Comparison of ENCODE assay signal across 26 cellular contexts in genomic region chrX:88982183-88982582, GRCh38.
"Had no signal": no experiment of that assay in that cellular context is flagged by ENCODE, and none has a peak within 500 bp of the region (broad histone marks: within the 10 kb centered on the region; RNA-seq: fewer than 3 reads in every experiment).

No MANE protein-coding gene starts in this region.

- ATAC-seq: activated T-cell treated with anti-CD3 and anti-CD28 coated beads, Interleukin-2, amount 50 U/mL, for 4 hours; activated T-helper 17 cell treated with anti-CD3 and anti-CD28 coated beads, Interleukin-2, amount 50 U/mL, for 72 hours; T-cell had no signal

- H3K9me3 ChIP-seq: MG63 had no signal

- H3K27ac ChIP-seq: brain microvascular endothelial cell, cardiac muscle cell, SK-N-MC had no signal

- H3K27me3 Mint-ChIP-seq: activated CD4-positive, alpha-beta memory T cell treated with anti-CD3 and anti-CD28 coated beads for 36 hours; activated CD4-positive, alpha-beta T cell treated with anti-CD3 and anti-CD28 coated beads, Interleukin-2, amount 10 ng/mL, durations not matched to agents 7 days and 5 days; activated naive CD8-positive, alpha-beta T cell treated with anti-CD3 and anti-CD28 coated beads for 36 hours; activated T-helper 17 cell treated with anti-CD3 and anti-CD28 coated beads, Interleukin-2, amount 50 U/mL, for 72 hours had no signal

- H3K4me1 Mint-ChIP-seq: activated CD4-positive, alpha-beta T cell treated with anti-CD3 and anti-CD28 coated beads, Interleukin-2, amount 10 ng/mL, durations not matched to agents 7 days and 5 days; activated naive CD8-positive, alpha-beta T cell treated with anti-CD3 and anti-CD28 coated beads for 36 hours; activated T-helper 17 cell treated with anti-CD3 and anti-CD28 coated beads, Interleukin-2, amount 50 U/mL, for 72 hours; T-cell had no signal

- DNase-seq: activated CD4-positive, alpha-beta memory T cell treated with anti-CD3 and anti-CD28 coated beads for 36 hours; activated CD4-positive, alpha-beta T cell treated with anti-CD3 and anti-CD28 coated beads, Interleukin-2, amount 10 ng/mL, durations not matched to agents 7 days and 5 days; activated CD4-positive, CD25-positive, alpha-beta regulatory T cell; activated CD8-positive, alpha-beta memory T cell treated with anti-CD3 and anti-CD28 coated beads for 24 hours; activated gamma-delta T cell; activated naive CD4-positive, alpha-beta T cell treated with anti-CD3 and anti-CD28 coated beads for 36 hours; activated naive CD8-positive, alpha-beta T cell treated with anti-CD3 and anti-CD28 coated beads for 36 hours; activated T-cell treated with anti-CD3 and anti-CD28 coated beads, Interleukin-2, amount 50 U/mL, for 4 hours; brain microvascular endothelial cell; MG63; MV-4-11; NCI-H1092 treated with DMSO at 0.1 percent for 48 hours; NCI-H1417 treated with DMSO at 0.1 percent for 48 hours; NCI-H1694; NCI-H2029; NCI-H2107; NCI-H2171 treated with DMSO at 0.1 percent for 48 hours; NCI-H226; NCI-H526 treated with DMSO at 0.1 percent for 48 hours; NCI-H82; T-cell; T-helper 2 cell; T1000 had no signal

- H3K36me3 Mint-ChIP-seq: activated CD4-positive, alpha-beta memory T cell treated with anti-CD3 and anti-CD28 coated beads for 36 hours; activated naive CD8-positive, alpha-beta T cell treated with anti-CD3 and anti-CD28 coated beads for 36 hours; T-cell had no signal

- H3K4me3 ChIP-seq: cardiac muscle cell, MG63, SK-N-MC had no signal

- H3K27ac Mint-ChIP-seq: activated CD4-positive, alpha-beta memory T cell treated with anti-CD3 and anti-CD28 coated beads for 36 hours; activated CD4-positive, alpha-beta T cell treated with anti-CD3 and anti-CD28 coated beads, Interleukin-2, amount 10 ng/mL, durations not matched to agents 7 days and 5 days; activated naive CD4-positive, alpha-beta T cell treated with anti-CD3 and anti-CD28 coated beads for 36 hours; activated naive CD8-positive, alpha-beta T cell treated with anti-CD3 and anti-CD28 coated beads for 36 hours; activated T-helper 17 cell treated with anti-CD3 and anti-CD28 coated beads, Interleukin-2, amount 50 U/mL, for 72 hours; T-cell had no signal

- H3K4me3 Mint-ChIP-seq: activated CD4-positive, alpha-beta memory T cell treated with anti-CD3 and anti-CD28 coated beads for 36 hours; activated CD4-positive, alpha-beta T cell treated with anti-CD3 and anti-CD28 coated beads, Interleukin-2, amount 10 ng/mL, durations not matched to agents 7 days and 5 days; activated naive CD4-positive, alpha-beta T cell treated with anti-CD3 and anti-CD28 coated beads for 36 hours; activated naive CD8-positive, alpha-beta T cell treated with anti-CD3 and anti-CD28 coated beads for 36 hours; activated T-cell treated with anti-CD3 and anti-CD28 coated beads, Interleukin-2, amount 50 U/mL, for 4 hours; activated T-helper 17 cell treated with anti-CD3 and anti-CD28 coated beads, Interleukin-2, amount 50 U/mL, for 72 hours; T-cell had no signal

- H3K9me3 Mint-ChIP-seq: activated CD4-positive, alpha-beta memory T cell treated with anti-CD3 and anti-CD28 coated beads for 36 hours; activated CD4-positive, alpha-beta T cell treated with anti-CD3 and anti-CD28 coated beads, Interleukin-2, amount 10 ng/mL, durations not matched to agents 7 days and 5 days; activated naive CD4-positive, alpha-beta T cell treated with anti-CD3 and anti-CD28 coated beads for 36 hours; activated naive CD8-positive, alpha-beta T cell treated with anti-CD3 and anti-CD28 coated beads for 36 hours; activated T-helper 17 cell treated with anti-CD3 and anti-CD28 coated beads, Interleukin-2, amount 50 U/mL, for 72 hours; T-cell had no signal

- H3K36me3 ChIP-seq: brain microvascular endothelial cell, cardiac muscle cell, MG63 had no signal

- H3K27me3 ChIP-seq: brain microvascular endothelial cell, cardiac muscle cell, MG63 had no signal
